In genomic region chr12:112125250-112125999, GRCh38 we compare ENCODE assay signal across 1 cellular context.
TF ChIP-seq lines count a peak whose summit lies in the region.

TRAFD1 (plus strand) TSS chr12:112125560; CDS start chr12:112130523, 4,963 bp downstream.

TF ChIP-seq in K562, 482 proteins besides CTCF, POLR2A, EP300 and RAD21 (continued from another document and continues in another):
- TF ChIP-seq DEAF1 (CRISPR knock-in tag; IDR thresholded peaks at IDR 0.05) (no peak), ELF1 (tag; IDR thresholded peaks at IDR 0.05) (peak; percentile 91), BRD9 (IDR thresholded peaks at IDR 0.05; ENCODE audit: low read depth, partially characterized antibody) (no peak), ZNF224 (CRISPR knock-in tag; IDR thresholded peaks at IDR 0.05) (0 out of 2 replicates have a peak, but pooled peaks have one; percentile 26), NFIC (IDR thresholded peaks at IDR 0.05) (no peak), ARNT (IDR thresholded peaks at IDR 0.05) (no peak), FOXP4 (CRISPR knock-in tag; IDR thresholded peaks at IDR 0.05; ENCODE audit: borderline replicate concordance) (0 out of 2 replicates have a peak, but pooled peaks have one; percentile 33), ZNF232 (CRISPR knock-in tag; IDR thresholded peaks at IDR 0.05) (peak; percentile 48; the same call in 1 of the 2 replicates), MECOM (CRISPR knock-in tag; IDR thresholded peaks at IDR 0.05) (no peak), HOMEZ (CRISPR knock-in tag; IDR thresholded peaks at IDR 0.05) (no peak), KHSRP (IDR thresholded peaks at IDR 0.05) (no peak), ZZZ3 (IDR thresholded peaks at IDR 0.05) (no peak), NFYB (IDR thresholded peaks at IDR 0.05; ENCODE audit: extremely low read depth, insufficient read length) (peak; percentile 96), SREBF1 (IDR thresholded peaks at IDR 0.05; ENCODE audit: borderline replicate concordance, low read depth, low read length) (no peak), RREB1 (CRISPR knock-in tag; IDR thresholded peaks at IDR 0.05) (0 out of 2 replicates have a peak, but pooled peaks have one; percentile 13), ZNF23 (CRISPR knock-in tag; IDR thresholded peaks at IDR 0.05) (no peak), CHD2 (IDR thresholded peaks at IDR 0.05; ENCODE audit: low read depth, low read length) (peak; percentile 91), MTA3 (IDR thresholded peaks at IDR 0.05; ENCODE audit: borderline replicate concordance) (peak; percentile 92; the same call in 1 of the 2 replicates), ARHGAP35 (IDR thresholded peaks at IDR 0.05; ENCODE audit: partially characterized antibody) (no peak), YY1 (IDR thresholded peaks at IDR 0.05; ENCODE audit: borderline replicate concordance in 1 of 3, control insufficient read depth in 1 of 3, extremely low read depth in 1 of 3, insufficient read depth in 3 of 3, insufficient read length in 1 of 3, insufficient replicate concordance in 2 of 3, low read depth in 1 of 3, low read length in 2 of 3) (peak in 1 of 3 experiments; percentile 8), PRDM10 (IDR thresholded peaks at IDR 0.05; ENCODE audit: partially characterized antibody) (no peak), ETV6 (IDR thresholded peaks at IDR 0.05; ENCODE audit: borderline replicate concordance in 1 of 2, low read depth in 2 of 2, low read length in 1 of 2) (no peak; a peak in 1 of 4 replicates), ETV6 (CRISPR knock-in tag; IDR thresholded peaks at IDR 0.05; ENCODE audit: borderline replicate concordance) (0 out of 2 replicates have a peak, but pooled peaks have one; percentile 43), SIN3B (IDR thresholded peaks at IDR 0.05; ENCODE audit: low read depth) (peak; percentile 47; the same call in 1 of the 2 replicates), RNF219 (CRISPR knock-in tag; IDR thresholded peaks at IDR 0.05) (no peak), MTA2 (IDR thresholded peaks at IDR 0.05; ENCODE audit: low read depth) (no peak), BCL6 (CRISPR knock-in tag; IDR thresholded peaks at IDR 0.05) (no peak), HNRNPUL1 (IDR thresholded peaks at IDR 0.05; ENCODE audit: low read length) (no peak), SRSF7 (optimal IDR thresholded peaks at IDR 0.05; ENCODE audit: low read depth, low read length) (no peak), PTRF (tag; IDR thresholded peaks at IDR 0.05) (no peak), ZEB2 (IDR thresholded peaks at IDR 0.05) (no peak), NFATC3 (IDR thresholded peaks at IDR 0.05) (no peak), USF2 (CRISPR knock-in tag; IDR thresholded peaks at IDR 0.05) (no peak), NFE2 (IDR thresholded peaks at IDR 0.05; ENCODE audit: low read depth) (no peak), TCFL5 (CRISPR knock-in tag; conservative IDR thresholded peaks at IDR 0.05) (no peak), SPI1 (IDR thresholded peaks at IDR 0.05; ENCODE audit: borderline replicate concordance, low read depth, low read length) (peak; percentile 86), MYC (IDR thresholded peaks at IDR 0.05; ENCODE audit: low read depth, low read length) (0 out of 2 replicates have a peak, but pooled peaks have one; percentile 40), MYC (CRISPR knock-in tag; IDR thresholded peaks at IDR 0.05; ENCODE audit: borderline replicate concordance, low read depth) (no peak), ZNF165 (CRISPR knock-in tag; IDR thresholded peaks at IDR 0.05; ENCODE audit: borderline replicate concordance) (no peak), DIDO1 (tag; IDR thresholded peaks at IDR 0.05; ENCODE audit: low read depth) (no peak), TFAP4 (CRISPR knock-in tag; IDR thresholded peaks at IDR 0.05; ENCODE audit: borderline replicate concordance) (peak; percentile 70; the same call in 1 of the 2 replicates), FOS (IDR thresholded peaks at IDR 0.05; ENCODE audit: extremely low read depth, insufficient read length) (peak; percentile 99), ZBTB43 (CRISPR knock-in tag; IDR thresholded peaks at IDR 0.05) (0 out of 2 replicates have a peak, but pooled peaks have one; percentile 48)
